ENCODE assay signal across 1 cellular context in genomic region chr2:47078541-47079482, GRCh38.
A peak's percentile ranks its signal among the peaks of the same experiment; 100 is the strongest.
TF ChIP-seq lines count a peak whose summit lies in the region.

No MANE protein-coding gene starts in this region.

TF ChIP-seq in K562, 482 proteins besides CTCF, POLR2A, EP300 and RAD21 (continued from another document and continues in another):
- TF ChIP-seq USF1 (CRISPR knock-in tag; IDR thresholded peaks at IDR 0.05) (no peak), TBL1XR1 (IDR thresholded peaks at IDR 0.05; ENCODE audit: low read length in 2 of 2) (peak; percentile 20 to 90; a peak in 2 of 4 replicates), TEAD1 (CRISPR knock-in tag; IDR thresholded peaks at IDR 0.05) (no peak), IRF2 (CRISPR knock-in tag; IDR thresholded peaks at IDR 0.05) (no peak), L3MBTL2 (IDR thresholded peaks at IDR 0.05) (no peak), JUND (IDR thresholded peaks at IDR 0.05; ENCODE audit: borderline replicate concordance, low read depth, low read length) (0 out of 2 replicates have a peak, but pooled peaks have one; percentile 34), JUND (tag; IDR thresholded peaks at IDR 0.05; ENCODE audit: borderline replicate concordance, low read depth, low read length) (peak; percentile 46; the same call in 1 of the 3 replicates), MEF2A (IDR thresholded peaks at IDR 0.05; ENCODE audit: control insufficient read depth, low read depth, low read length) (no peak), ATF1 (CRISPR knock-in tag; IDR thresholded peaks at IDR 0.05) (no peak), ATF1 (tag; IDR thresholded peaks at IDR 0.05) (no peak), IRF9 (tag; IDR thresholded peaks at IDR 0.05) (no peak), TFAP4 (CRISPR knock-in tag; IDR thresholded peaks at IDR 0.05; ENCODE audit: borderline replicate concordance) (no peak), ZNF224 (CRISPR knock-in tag; IDR thresholded peaks at IDR 0.05) (no peak), FOXK2 (conservative IDR thresholded peaks at IDR 0.05 in 1 of 2, IDR thresholded peaks at IDR 0.05 in 1 of 2; ENCODE audit: low read depth in 2 of 2) (peak; percentile 64 to 75), ADNP (tag; IDR thresholded peaks at IDR 0.05) (no peak), MYBL2 (IDR thresholded peaks at IDR 0.05; ENCODE audit: low read depth) (no peak), MYBL2 (CRISPR knock-in tag; IDR thresholded peaks at IDR 0.05; ENCODE audit: borderline replicate concordance) (no peak), LCOR (CRISPR knock-in tag; IDR thresholded peaks at IDR 0.05) (peak; percentile 30; the same call in 1 of the 2 replicates), U2AF2 (optimal IDR thresholded peaks at IDR 0.05; ENCODE audit: low read depth, low read length) (no peak), POLR3G (IDR thresholded peaks at IDR 0.05; ENCODE audit: extremely low read depth, insufficient read length, insufficient replicate concordance) (no peak), HES1 (IDR thresholded peaks at IDR 0.05; ENCODE audit: low read depth) (peak; percentile 84; the same call in 1 of the 2 replicates), SMARCA5 (IDR thresholded peaks at IDR 0.05) (no peak), SMARCB1 (IDR thresholded peaks at IDR 0.05; ENCODE audit: insufficient read length, low read depth) (no peak), NR4A1 (CRISPR knock-in tag; IDR thresholded peaks at IDR 0.05) (no peak), NR4A1 (tag; IDR thresholded peaks at IDR 0.05) (no peak), ETV6 (IDR thresholded peaks at IDR 0.05; ENCODE audit: borderline replicate concordance in 1 of 2, low read depth in 2 of 2, low read length in 1 of 2) (no peak), ETV6 (CRISPR knock-in tag; IDR thresholded peaks at IDR 0.05; ENCODE audit: borderline replicate concordance) (no peak), POLR2B (IDR thresholded peaks at IDR 0.05; ENCODE audit: low read depth, partially characterized antibody) (no peak), SETDB1 (IDR thresholded peaks at IDR 0.05; ENCODE audit: low read length) (no peak), ARID4B (CRISPR knock-in tag; IDR thresholded peaks at IDR 0.05) (no peak), PRMT5 (CRISPR knock-in tag; IDR thresholded peaks at IDR 0.05) (no peak), POLR2H (tag; IDR thresholded peaks at IDR 0.05; ENCODE audit: low read depth) (no peak), PRPF4 (IDR thresholded peaks at IDR 0.05; ENCODE audit: insufficient read depth, low read depth, low read length, poor library complexity, severe bottlenecking) (no peak), SMARCC2 (IDR thresholded peaks at IDR 0.05; ENCODE audit: low read depth) (peak; percentile 72), ZNF23 (CRISPR knock-in tag; IDR thresholded peaks at IDR 0.05) (no peak), ELK1 (CRISPR knock-in tag; IDR thresholded peaks at IDR 0.05) (no peak), IFI16 (CRISPR knock-in tag; IDR thresholded peaks at IDR 0.05) (no peak), ZNF24 (IDR thresholded peaks at IDR 0.05) (peak; percentile 29; the same call in 1 of the 2 replicates), ZNF398 (CRISPR knock-in tag; IDR thresholded peaks at IDR 0.05) (no peak), PTRF (tag; IDR thresholded peaks at IDR 0.05) (no peak), TRIM24 (IDR thresholded peaks at IDR 0.05) (peak; percentile 68 to 84), GABPA (tag; conservative IDR thresholded peaks at IDR 0.05; ENCODE audit: low read depth) (no peak)
- TF ChIP-seq, protein P1, sequence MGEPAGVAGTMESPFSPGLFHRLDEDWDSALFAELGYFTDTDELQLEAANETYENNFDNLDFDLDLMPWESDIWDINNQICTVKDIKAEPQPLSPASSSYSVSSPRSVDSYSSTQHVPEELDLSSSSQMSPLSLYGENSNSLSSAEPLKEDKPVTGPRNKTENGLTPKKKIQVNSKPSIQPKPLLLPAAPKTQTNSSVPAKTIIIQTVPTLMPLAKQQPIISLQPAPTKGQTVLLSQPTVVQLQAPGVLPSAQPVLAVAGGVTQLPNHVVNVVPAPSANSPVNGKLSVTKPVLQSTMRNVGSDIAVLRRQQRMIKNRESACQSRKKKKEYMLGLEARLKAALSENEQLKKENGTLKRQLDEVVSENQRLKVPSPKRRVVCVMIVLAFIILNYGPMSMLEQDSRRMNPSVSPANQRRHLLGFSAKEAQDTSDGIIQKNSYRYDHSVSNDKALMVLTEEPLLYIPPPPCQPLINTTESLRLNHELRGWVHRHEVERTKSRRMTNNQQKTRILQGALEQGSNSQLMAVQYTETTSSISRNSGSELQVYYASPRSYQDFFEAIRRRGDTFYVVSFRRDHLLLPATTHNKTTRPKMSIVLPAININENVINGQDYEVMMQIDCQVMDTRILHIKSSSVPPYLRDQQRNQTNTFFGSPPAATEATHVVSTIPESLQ (CRISPR knock-in tag; IDR thresholded peaks at IDR 0.05) = no peak
- TF ChIP-seq, protein P2, sequence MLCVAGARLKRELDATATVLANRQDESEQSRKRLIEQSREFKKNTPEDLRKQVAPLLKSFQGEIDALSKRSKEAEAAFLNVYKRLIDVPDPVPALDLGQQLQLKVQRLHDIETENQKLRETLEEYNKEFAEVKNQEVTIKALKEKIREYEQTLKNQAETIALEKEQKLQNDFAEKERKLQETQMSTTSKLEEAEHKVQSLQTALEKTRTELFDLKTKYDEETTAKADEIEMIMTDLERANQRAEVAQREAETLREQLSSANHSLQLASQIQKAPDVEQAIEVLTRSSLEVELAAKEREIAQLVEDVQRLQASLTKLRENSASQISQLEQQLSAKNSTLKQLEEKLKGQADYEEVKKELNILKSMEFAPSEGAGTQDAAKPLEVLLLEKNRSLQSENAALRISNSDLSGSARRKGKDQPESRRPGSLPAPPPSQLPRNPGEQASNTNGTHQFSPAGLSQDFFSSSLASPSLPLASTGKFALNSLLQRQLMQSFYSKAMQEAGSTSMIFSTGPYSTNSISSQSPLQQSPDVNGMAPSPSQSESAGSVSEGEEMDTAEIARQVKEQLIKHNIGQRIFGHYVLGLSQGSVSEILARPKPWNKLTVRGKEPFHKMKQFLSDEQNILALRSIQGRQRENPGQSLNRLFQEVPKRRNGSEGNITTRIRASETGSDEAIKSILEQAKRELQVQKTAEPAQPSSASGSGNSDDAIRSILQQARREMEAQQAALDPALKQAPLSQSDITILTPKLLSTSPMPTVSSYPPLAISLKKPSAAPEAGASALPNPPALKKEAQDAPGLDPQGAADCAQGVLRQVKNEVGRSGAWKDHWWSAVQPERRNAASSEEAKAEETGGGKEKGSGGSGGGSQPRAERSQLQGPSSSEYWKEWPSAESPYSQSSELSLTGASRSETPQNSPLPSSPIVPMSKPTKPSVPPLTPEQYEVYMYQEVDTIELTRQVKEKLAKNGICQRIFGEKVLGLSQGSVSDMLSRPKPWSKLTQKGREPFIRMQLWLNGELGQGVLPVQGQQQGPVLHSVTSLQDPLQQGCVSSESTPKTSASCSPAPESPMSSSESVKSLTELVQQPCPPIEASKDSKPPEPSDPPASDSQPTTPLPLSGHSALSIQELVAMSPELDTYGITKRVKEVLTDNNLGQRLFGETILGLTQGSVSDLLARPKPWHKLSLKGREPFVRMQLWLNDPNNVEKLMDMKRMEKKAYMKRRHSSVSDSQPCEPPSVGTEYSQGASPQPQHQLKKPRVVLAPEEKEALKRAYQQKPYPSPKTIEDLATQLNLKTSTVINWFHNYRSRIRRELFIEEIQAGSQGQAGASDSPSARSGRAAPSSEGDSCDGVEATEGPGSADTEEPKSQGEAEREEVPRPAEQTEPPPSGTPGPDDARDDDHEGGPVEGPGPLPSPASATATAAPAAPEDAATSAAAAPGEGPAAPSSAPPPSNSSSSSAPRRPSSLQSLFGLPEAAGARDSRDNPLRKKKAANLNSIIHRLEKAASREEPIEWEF (CRISPR knock-in tag; IDR thresholded peaks at IDR 0.05) = no peak
- TF ChIP-seq, protein P3, sequence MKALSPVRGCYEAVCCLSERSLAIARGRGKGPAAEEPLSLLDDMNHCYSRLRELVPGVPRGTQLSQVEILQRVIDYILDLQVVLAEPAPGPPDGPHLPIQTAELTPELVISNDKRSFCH (CRISPR knock-in tag; IDR thresholded peaks at IDR 0.05) = no peak
- TF ChIP-seq, protein P3 (tag; IDR thresholded peaks at IDR 0.05) = peak; percentile 98
